Comparison of ENCODE assay signal across 21 cellular contexts in genomic region chr12:109567967-109568366, GRCh38.
"Had no signal": no experiment of that assay in that cellular context is flagged by ENCODE, and none has a peak within 500 bp of the region (broad histone marks: within the 10 kb centered on the region; RNA-seq: fewer than 3 reads in every experiment).

No MANE protein-coding gene starts in this region.

- DNase-seq: dorsolateral prefrontal cortex; effector CD4-positive, alpha-beta T cell; head of caudate nucleus; left lung; lower lobe of right lung; naive thymus-derived CD8-positive, alpha-beta T cell; occipital lobe; pancreas; retina; small intestine; stimulated activated CD4-positive, alpha-beta T cell treated with anti-CD3 and anti-CD28 coated beads, Interleukin-15, amount 100 ng/mL, for 24 hours; stimulated activated CD4-positive, alpha-beta T cell treated with anti-CD3 and anti-CD28 coated beads, Interleukin-2, amount 100 ng/mL, for 48 hours; stimulated activated naive B cell treated with anti-CD40 and anti-IgM and Interleukin-4, amounts not matched to agents 10 μg/mL and 1 μg/mL and 100 μg/mL, for 72 hours; upper lobe of left lung had no signal

- H3K27ac ChIP-seq: dorsolateral prefrontal cortex, left lung, lower lobe of right lung, pancreas, thoracic aorta, tibial nerve, upper lobe of left lung had no signal

- H3K4me3 ChIP-seq: dorsolateral prefrontal cortex, left lung, lower lobe of right lung, pancreas, right lobe of liver, thoracic aorta, tibial nerve, upper lobe of left lung had no signal

- ATAC-seq: left lung; lower lobe of right lung; naive thymus-derived CD8-positive, alpha-beta T cell; pancreas; stimulated activated naive B cell treated with anti-CD40 and anti-IgM and Interleukin-4, amounts not matched to agents 10 μg/mL and 1 μg/mL and 100 μg/mL, for 72 hours had no signal

- H3K9me3 ChIP-seq: left lung, lower lobe of right lung, pancreas, right lobe of liver, thoracic aorta, tibial nerve, upper lobe of left lung had no signal

- FAIRE-seq: colon, frontal cortex, keratinocyte, pancreas, small intestine, urothelium cell line had no signal
